Comparison of ENCODE assay signal across 8 cellular contexts in genomic region chr16:23149267-23149992, GRCh38. TPM values are rescaled to one million over a fixed set of nuclear protein-coding genes. Genes with fewer than 3 reads are reported as not detected.
A peak's percentile ranks its signal among the peaks of the same experiment; 100 is the strongest.
DNase-seq lines count a peak whose midpoint lies in the region; ATAC-seq, FAIRE-seq and TF ChIP-seq lines count a peak whose summit lies in the region.

A gene with protein sequence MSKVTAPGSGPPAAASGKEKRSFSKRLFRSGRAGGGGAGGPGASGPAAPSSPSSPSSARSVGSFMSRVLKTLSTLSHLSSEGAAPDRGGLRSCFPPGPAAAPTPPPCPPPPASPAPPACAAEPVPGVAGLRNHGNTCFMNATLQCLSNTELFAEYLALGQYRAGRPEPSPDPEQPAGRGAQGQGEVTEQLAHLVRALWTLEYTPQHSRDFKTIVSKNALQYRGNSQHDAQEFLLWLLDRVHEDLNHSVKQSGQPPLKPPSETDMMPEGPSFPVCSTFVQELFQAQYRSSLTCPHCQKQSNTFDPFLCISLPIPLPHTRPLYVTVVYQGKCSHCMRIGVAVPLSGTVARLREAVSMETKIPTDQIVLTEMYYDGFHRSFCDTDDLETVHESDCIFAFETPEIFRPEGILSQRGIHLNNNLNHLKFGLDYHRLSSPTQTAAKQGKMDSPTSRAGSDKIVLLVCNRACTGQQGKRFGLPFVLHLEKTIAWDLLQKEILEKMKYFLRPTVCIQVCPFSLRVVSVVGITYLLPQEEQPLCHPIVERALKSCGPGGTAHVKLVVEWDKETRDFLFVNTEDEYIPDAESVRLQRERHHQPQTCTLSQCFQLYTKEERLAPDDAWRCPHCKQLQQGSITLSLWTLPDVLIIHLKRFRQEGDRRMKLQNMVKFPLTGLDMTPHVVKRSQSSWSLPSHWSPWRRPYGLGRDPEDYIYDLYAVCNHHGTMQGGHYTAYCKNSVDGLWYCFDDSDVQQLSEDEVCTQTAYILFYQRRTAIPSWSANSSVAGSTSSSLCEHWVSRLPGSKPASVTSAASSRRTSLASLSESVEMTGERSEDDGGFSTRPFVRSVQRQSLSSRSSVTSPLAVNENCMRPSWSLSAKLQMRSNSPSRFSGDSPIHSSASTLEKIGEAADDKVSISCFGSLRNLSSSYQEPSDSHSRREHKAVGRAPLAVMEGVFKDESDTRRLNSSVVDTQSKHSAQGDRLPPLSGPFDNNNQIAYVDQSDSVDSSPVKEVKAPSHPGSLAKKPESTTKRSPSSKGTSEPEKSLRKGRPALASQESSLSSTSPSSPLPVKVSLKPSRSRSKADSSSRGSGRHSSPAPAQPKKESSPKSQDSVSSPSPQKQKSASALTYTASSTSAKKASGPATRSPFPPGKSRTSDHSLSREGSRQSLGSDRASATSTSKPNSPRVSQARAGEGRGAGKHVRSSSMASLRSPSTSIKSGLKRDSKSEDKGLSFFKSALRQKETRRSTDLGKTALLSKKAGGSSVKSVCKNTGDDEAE (N-terminal part only) (minus strand): TSS chr16:23149452. CDS start chr16:23149270, 182 bp downstream.

- H3K9me2 ChIP-seq in SU-DHL-6 (replicated peaks; ENCODE audit: insufficient read depth, low read length): no peaks in the 10 kb centered on the region

- H3K27ac Mint-ChIP-seq in activated naive CD8-positive, alpha-beta T cell treated with anti-CD3 and anti-CD28 coated beads, Interleukin-2, amount 50 U/mL, for 24 hours: peak within 1 kb of the TSS; percentile 86

- DNase-seq in GM12892 (ENCODE audit: insufficient read length) (peak; percentile 78), NCI-H1417 treated with DMSO at 0.1 percent for 48 hours (lab: John Stamatoyannopoulos, UW) (peak; percentile 77), Right ventricle myocardium superior (peak; percentile 98), ovary (peak; percentile 90 to 96 (median 92))
- peak; percentile 88 for DNase-seq in activated naive CD8-positive, alpha-beta T cell treated with anti-CD3 and anti-CD28 coated beads, Interleukin-2, amount 50 U/mL, for 24 hours

- H3K9ac ChIP-seq in SU-DHL-6 (ENCODE audit: low read length): peak within 1 kb of the TSS; percentile 62

- peaks cover 4% of the 10 kb centered on the region for H3K36me3 Mint-ChIP-seq in activated naive CD8-positive, alpha-beta T cell treated with anti-CD3 and anti-CD28 coated beads, Interleukin-2, amount 50 U/mL, for 24 hours (ENCODE audit: low read depth)

- TF ChIP-seq CTCF in SU-DHL-6 (IDR thresholded peaks at IDR 0.05; ENCODE audit: insufficient read depth, low read length, poor library complexity, severe bottlenecking) (no peak), ovary (IDR thresholded peaks at IDR 0.05) (no peak)

- peak; percentile 89 for FAIRE-seq in GM12892 (lab: Jason Lieb, UNC)

- H3K9me3 ChIP-seq in SU-DHL-6 (ENCODE audit: insufficient read depth, low read length): no peaks in the 10 kb centered on the region
- no peaks in the 10 kb centered on the region for H3K9me3 ChIP-seq in ovary
- H3K9me3 ChIP-seq in thymus (ENCODE audit: control insufficient read depth): no peaks in the 10 kb centered on the region

- peak within 1 kb of the TSS; percentile 89 for H3K4me3 Mint-ChIP-seq in activated naive CD8-positive, alpha-beta T cell treated with anti-CD3 and anti-CD28 coated beads, Interleukin-2, amount 50 U/mL, for 24 hours

- H3K27me3 Mint-ChIP-seq in activated naive CD8-positive, alpha-beta T cell treated with anti-CD3 and anti-CD28 coated beads, Interleukin-2, amount 50 U/mL, for 24 hours: peaks cover 7% of the 10 kb centered on the region

- no peak for TF ChIP-seq POLR2A in GM12892 (IDR thresholded peaks at IDR 0.05; ENCODE audit: low read depth, low read length)
- no peak for TF ChIP-seq POLR2A in ovary (IDR thresholded peaks at IDR 0.05)

- ATAC-seq in HG02840 (IDR thresholded peaks at IDR 0.05; ENCODE audit: low FRiP score, unreplicated experiment): peak; percentile 96
- peak; percentile 97 for ATAC-seq in activated naive CD8-positive, alpha-beta T cell treated with anti-CD3 and anti-CD28 coated beads, Interleukin-2, amount 50 U/mL, for 24 hours
- peak; percentile 97 for ATAC-seq in Right ventricle myocardium superior (ENCODE audit: poor library complexity)

- peaks cover 29% of the 10 kb centered on the region for H3K4me1 Mint-ChIP-seq in activated naive CD8-positive, alpha-beta T cell treated with anti-CD3 and anti-CD28 coated beads, Interleukin-2, amount 50 U/mL, for 24 hours

- no peaks in the 10 kb centered on the region for H3F3A ChIP-seq in SU-DHL-6 (ENCODE audit: insufficient read depth)

- H3K27ac ChIP-seq in SU-DHL-6 (ENCODE audit: low read depth, low read length) (no peak within 1 kb of the TSS), ovary (peak within 1 kb of the TSS in 1 of 2 donors; percentile 73), thymus (ENCODE audit: low read depth) (peak within 1 kb of the TSS; percentile 75)

- peaks cover 3% of the 10 kb centered on the region for H3K4me1 ChIP-seq in ovary (ENCODE audit: insufficient read depth)
- peaks cover 7% of the 10 kb centered on the region for H3K4me1 ChIP-seq in thymus (ENCODE audit: control insufficient read depth, insufficient read depth, low read length)

- TF ChIP-seq EP300 in ovary (IDR thresholded peaks at IDR 0.05): no peak

- H3K79me2 ChIP-seq in SU-DHL-6 (ENCODE audit: insufficient read depth, low read length): peaks cover 32% of the 10 kb centered on the region; the same call in 1 of the 2 replicates

- no peaks in the 10 kb centered on the region for H3K9me3 Mint-ChIP-seq in activated naive CD8-positive, alpha-beta T cell treated with anti-CD3 and anti-CD28 coated beads, Interleukin-2, amount 50 U/mL, for 24 hours

- no peaks in the 10 kb centered on the region for H3K36me3 ChIP-seq in SU-DHL-6 (ENCODE audit: low read length)
- H3K36me3 ChIP-seq in ovary: no peaks in the 10 kb centered on the region
- H3K36me3 ChIP-seq in thymus (ENCODE audit: control insufficient read depth, insufficient read depth): no peaks in the 10 kb centered on the region

- H4K20me1 ChIP-seq in SU-DHL-6 (ENCODE audit: low read depth, low read length): no peaks in the 10 kb centered on the region; the same call in 1 of the 2 replicates

- H3K4me2 ChIP-seq in SU-DHL-6 (ENCODE audit: low read depth, low read length, poor library complexity, severe bottlenecking): peak within 1 kb of the TSS; percentile 65

- H3K27me3 ChIP-seq in SU-DHL-6 (ENCODE audit: low read length) (no peaks in the 10 kb centered on the region), ovary (no peaks in the 10 kb centered on the region), thymus (ENCODE audit: control insufficient read depth, insufficient read depth) (no peaks in the 10 kb centered on the region)

- peak within 1 kb of the TSS; percentile 86 for H2AFZ ChIP-seq in SU-DHL-6 (ENCODE audit: low read depth, low read length, severe bottlenecking)

- H3K4me3 ChIP-seq in SU-DHL-6 (ENCODE audit: insufficient read depth, low read length, poor library complexity, severe bottlenecking): peak within 1 kb of the TSS; percentile 57
- H3K4me3 ChIP-seq in ovary: peak within 1 kb of the TSS; percentile 44
- peak within 1 kb of the TSS; percentile 87 for H3K4me3 ChIP-seq in thymus (ENCODE audit: low read length)

- intact Hi-C loops in Right ventricle myocardium superior (cut with DNase I) (loop anchor here (5.0 kb wide), 1 partner anchor 77 kb away; no protein-coding TSS in a partner anchor), ovary (cut with DNase I) (no loop called here)

- 0 to 2% (median 1%) methylated on average over 11 to 75 of the region's 75 CpGs for WGBS in ovary, 3 donors
- 1% methylated on average over 75 of the region's 75 CpGs for WGBS in thymus

RNA-seq across cellular contexts. Expression of the gene that starts here (rescaled TPM):
- polyA plus RNA-seq in GM12892 (2012; ENCODE audit: missing spikeins): 2.1 TPM
- 25.7 TPM for total RNA-seq in Right ventricle myocardium superior
- total RNA-seq in ovary: 10 to 100 TPM in 1 of 7 donors, 1 to 10 TPM in 6; 2.5 to 10.6 (median 7.5) TPM
- polyA plus RNA-seq in ovary: 1 to 10 TPM; 1.5 to 3.3 TPM
- 3.7 TPM for polyA plus RNA-seq in thymus
